In the genomic region with DNA sequence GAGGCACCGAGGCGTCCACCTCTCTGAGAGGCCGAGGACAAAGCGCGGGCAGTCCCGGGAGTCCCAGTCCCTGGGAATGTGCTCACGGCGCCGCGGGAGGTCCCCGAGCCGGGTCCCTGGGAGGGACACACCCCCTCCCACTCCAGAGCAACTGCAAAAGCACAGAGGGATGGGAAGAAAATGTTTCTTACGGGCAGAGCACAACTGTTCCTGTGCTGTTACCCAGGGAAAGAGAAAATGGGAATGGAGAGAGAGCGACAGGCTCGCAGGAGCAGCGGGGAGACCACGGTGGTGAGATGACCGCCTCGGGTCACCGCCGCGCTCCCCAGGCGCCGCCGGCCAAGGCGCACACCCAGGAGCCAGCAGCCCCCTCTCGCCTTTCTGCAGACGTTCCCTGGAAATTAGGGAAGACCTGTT, we compare ENCODE assay signal across 8 cellular contexts. TPM values are rescaled to one million over a fixed set of nuclear protein-coding genes. Genes with fewer than 3 reads are reported as not detected.
A peak's percentile ranks its signal among the peaks of the same experiment; 100 is the strongest.
DNase-seq lines count a peak whose midpoint lies in the region; ATAC-seq and TF ChIP-seq lines count a peak whose summit lies in the region.

No MANE protein-coding gene starts in this region.

- no peaks in the 10 kb centered on the region for H3K27me3 ChIP-seq in NT2/D1 (ENCODE audit: insufficient read depth, insufficient read length)

- no peaks in the 10 kb centered on the region for H3K36me3 ChIP-seq in NT2/D1 (ENCODE audit: insufficient read depth, insufficient read length, low read length)

- ATAC-seq in Right ventricle myocardium superior (ENCODE audit: poor library complexity) (peak; percentile 6), left cardiac atrium (no peak)
- ATAC-seq in natural killer cell treated with Interleukin-12 subunit alpha and Interleukin-12 subunit beta and Interleukin-15 and Interleukin-18, amount 100 ng/mL, for 72 hours: peak in 1 of 2 donors; percentile 2

- H3K4me3 ChIP-seq in NT2/D1 (ENCODE audit: insufficient read length, low read depth): peak overlapping the region; percentile 75

- H3K27ac Mint-ChIP-seq in endothelial cell (ENCODE audit: unreplicated experiment): no peak overlapping the region
- no peak overlapping the region for H3K27ac Mint-ChIP-seq in natural killer cell treated with Interleukin-12 subunit alpha and Interleukin-12 subunit beta and Interleukin-15 and Interleukin-18, amount 100 ng/mL, for 72 hours

- H3K4me1 Mint-ChIP-seq in endothelial cell (ENCODE audit: unreplicated experiment): peaks cover 4% of the 10 kb centered on the region
- peaks cover 25 to 30% of the 10 kb centered on the region in 2 donors for H3K4me1 Mint-ChIP-seq in natural killer cell treated with Interleukin-12 subunit alpha and Interleukin-12 subunit beta and Interleukin-15 and Interleukin-18, amount 100 ng/mL, for 72 hours (ENCODE audit: low read depth in 2 of 2)

- DNase-seq in Right ventricle myocardium superior (peak; percentile 42), left cardiac atrium (no peak), NT2/D1 (ENCODE audit: low read depth, low spot score) (no peak), endothelial cell (ENCODE audit: low spot score) (peak; percentile 49), dedifferentiated amniotic fluid mesenchymal stem cell (ENCODE audit: extremely low spot score) (no peak), NOMO-1 treated with dmso at 0.1 percent for 144 hours (lab: John Stamatoyannopoulos, UW; ENCODE audit: unreplicated experiment) (no peak), erythroblast (lab: John Stamatoyannopoulos, UW) (no peak)
- no peak for DNase-seq in natural killer cell treated with Interleukin-12 subunit alpha and Interleukin-12 subunit beta and Interleukin-15 and Interleukin-18, amount 100 ng/mL, for 72 hours (ENCODE audit: low spot score)

- H3K36me3 Mint-ChIP-seq in endothelial cell (ENCODE audit: low read depth, unreplicated experiment): no peaks in the 10 kb centered on the region
- H3K36me3 Mint-ChIP-seq in natural killer cell treated with Interleukin-12 subunit alpha and Interleukin-12 subunit beta and Interleukin-15 and Interleukin-18, amount 100 ng/mL, for 72 hours: no peaks in the 10 kb centered on the region

- no peaks in the 10 kb centered on the region for H3K4me1 ChIP-seq in NT2/D1 (ENCODE audit: insufficient read depth, insufficient read length)

- intact Hi-C loops in Right ventricle myocardium superior (cut with DNase I) (loop anchor here (5.0 to 10.0 kb wide), 2 partner anchors 217 to 440 kb away; no protein-coding TSS in a partner anchor), left cardiac atrium (cut with DNase I) (loop anchor here (5.0 to 10.0 kb wide), 2 partner anchors 220 to 1247 kb away; no protein-coding TSS in a partner anchor)

- no peaks in the 10 kb centered on the region for H3K9me3 Mint-ChIP-seq in endothelial cell (ENCODE audit: unreplicated experiment)
- H3K9me3 Mint-ChIP-seq in natural killer cell treated with Interleukin-12 subunit alpha and Interleukin-12 subunit beta and Interleukin-15 and Interleukin-18, amount 100 ng/mL, for 72 hours: no peaks in the 10 kb centered on the region

- peak overlapping the region; percentile 85 for H3K9ac ChIP-seq in NT2/D1 (ENCODE audit: insufficient read length, low read depth)

- peaks cover 6% of the 10 kb centered on the region for H3K27me3 Mint-ChIP-seq in endothelial cell (ENCODE audit: unreplicated experiment)
- peaks cover 29 to 47% of the 10 kb centered on the region in 2 donors for H3K27me3 Mint-ChIP-seq in natural killer cell treated with Interleukin-12 subunit alpha and Interleukin-12 subunit beta and Interleukin-15 and Interleukin-18, amount 100 ng/mL, for 72 hours

- no peak for TF ChIP-seq CTCF in endothelial cell (IDR thresholded peaks at IDR 0.05; ENCODE audit: unreplicated experiment)

- H3K4me3 Mint-ChIP-seq in endothelial cell (ENCODE audit: unreplicated experiment): peak overlapping the region; percentile 89
- peak overlapping the region; percentile 90 for H3K4me3 Mint-ChIP-seq in natural killer cell treated with Interleukin-12 subunit alpha and Interleukin-12 subunit beta and Interleukin-15 and Interleukin-18, amount 100 ng/mL, for 72 hours

- no peaks in the 10 kb centered on the region for H3K9me3 ChIP-seq in NT2/D1 (ENCODE audit: insufficient read depth, low read length)

- TF ChIP-seq POLR2A in erythroblast (IDR thresholded peaks at IDR 0.05; ENCODE audit: low read length): no peak

RNA-seq across cellular contexts. Expression of gene BCL11A, which starts 1.2 kb away (rescaled TPM):
- total RNA-seq in Right ventricle myocardium superior (31.6 TPM), left cardiac atrium (1 to 10 TPM; 4.5 to 4.7 TPM), endothelial cell (ENCODE audit: unreplicated experiment) (9.6 TPM)
- total RNA-seq in natural killer cell treated with Interleukin-12 subunit alpha and Interleukin-12 subunit beta and Interleukin-15 and Interleukin-18, amount 100 ng/mL, for 72 hours: under 1 TPM in 1 of 2 donors, not detected in 1; 0.81 TPM

Comparison
In these comparisons a context has a peak if more than half of its experiments do, and no peak if none do; other contexts are left out.
1. DNase-seq: peak in Right ventricle myocardium superior (single experiment) and endothelial cell (single experiment); none in left cardiac atrium (single experiment), NT2/D1 (single experiment), natural killer cell treated with Interleukin-12 subunit alpha and Interleukin-12 subunit beta and Interleukin-15 and Interleukin-18, amount 100 ng/mL, for 72 hours (single experiment), dedifferentiated amniotic fluid mesenchymal stem cell (single experiment), NOMO-1 treated with dmso at 0.1 percent for 144 hours (single experiment) and erythroblast (0 of 2).